9 cellular contexts compared by ENCODE assay signal in the genomic region with DNA sequence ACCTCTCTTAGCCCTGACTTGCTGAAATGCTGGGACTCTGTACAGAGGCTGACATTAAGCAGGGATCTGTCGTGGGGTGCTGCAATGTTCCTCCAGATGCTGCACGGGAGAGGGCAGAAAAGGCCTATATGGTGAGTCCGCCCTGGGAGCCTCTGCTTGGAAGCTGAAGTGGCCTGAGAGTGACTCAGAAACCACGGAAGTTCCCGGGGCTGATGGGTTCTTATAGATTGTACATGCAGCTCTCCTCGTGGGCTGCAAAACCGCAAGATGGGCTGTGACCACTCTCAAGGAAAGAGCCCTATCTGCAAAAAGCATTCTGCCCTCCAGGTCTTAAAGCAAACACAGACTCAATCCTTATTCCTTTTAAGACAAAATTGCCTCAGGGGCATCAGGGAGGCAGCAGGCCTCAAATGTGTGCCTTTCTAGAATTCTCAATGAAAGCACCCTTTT. TPM values are rescaled to one million over a fixed set of nuclear protein-coding genes. Genes with fewer than 3 reads are reported as not detected.
DNase-seq lines count a peak whose midpoint lies in the region; ATAC-seq and TF ChIP-seq lines count a peak whose summit lies in the region.
"Had no signal": no experiment of that assay in that cellular context is flagged by ENCODE, and none has a peak within 500 bp of the region (broad histone marks: within the 10 kb centered on the region; RNA-seq: fewer than 3 reads in every experiment).

No MANE protein-coding gene starts in this region.

- H4K20me1 ChIP-seq in OCI-LY7 (ENCODE audit: insufficient read depth, low read length), result no peaks in the 10 kb centered on the region

- H3K9me2 ChIP-seq in OCI-LY7 (ENCODE audit: insufficient read depth, low read length), result no peaks in the 10 kb centered on the region

- H3K36me3 ChIP-seq in OCI-LY7 (ENCODE audit: insufficient read depth, low read length) (no peaks in the 10 kb centered on the region), psoas muscle (ENCODE audit: insufficient read depth in 1 of 2, low read depth in 1 of 2) (no peaks in the 10 kb centered on the region)

- DNase-seq in A172 (ENCODE audit: low spot score) (peak; percentile 70), SK-MEL-5 (ENCODE audit: low read depth, low spot score) (peak; percentile 35), fibroblast of the aortic adventitia (ENCODE audit: low read depth) (peak; percentile 71), OCI-LY7 (ENCODE audit: low spot score) (no peak), coronary artery (ENCODE audit: low spot score) (no peak), NCI-H2171 (lab: John Stamatoyannopoulos, UW) (no peak), psoas muscle (no peak)

- no peak overlapping the region for H3K27ac ChIP-seq in OCI-LY7 (ENCODE audit: low read depth, low read length, poor library complexity, severe bottlenecking)
- no peak overlapping the region for H3K27ac ChIP-seq in coronary artery
- no peak overlapping the region for H3K27ac ChIP-seq in psoas muscle

- intact Hi-C loops in OCI-LY7 (cut with micrococcal nuclease; ENCODE audit: unreplicated experiment) (no loop called here), psoas muscle (cut with DNase I) (no loop called here)

- H3K9me3 ChIP-seq in OCI-LY7 (ENCODE audit: low read length) (no peaks in the 10 kb centered on the region), psoas muscle (no peaks in the 10 kb centered on the region)

- TF ChIP-seq CTCF in fibroblast of the aortic adventitia (IDR thresholded peaks at IDR 0.05; ENCODE audit: insufficient read depth, low read length) (no peak), OCI-LY7 (conservative IDR thresholded peaks at IDR 0.05; ENCODE audit: low read length) (no peak), coronary artery (IDR thresholded peaks at IDR 0.05) (no peak), psoas muscle (IDR thresholded peaks at IDR 0.05) (no peak)

- H3K4me3 ChIP-seq in fibroblast of the aortic adventitia (ENCODE audit: low read depth, low read length) (no peak overlapping the region), OCI-LY7 (ENCODE audit: low read depth, low read length, poor library complexity, severe bottlenecking) (no peak overlapping the region), coronary artery (no peak overlapping the region), psoas muscle (no peak overlapping the region)

- no peaks in the 10 kb centered on the region for H3K4me1 ChIP-seq in OCI-LY7 (ENCODE audit: insufficient read depth, low read length, poor library complexity, severe bottlenecking)
- peaks cover 3% of the 10 kb centered on the region for H3K4me1 ChIP-seq in psoas muscle

- in situ Hi-C loops in SK-MEL-5 (cut with HindIII; ENCODE audit: low pct_unique_long_range_greater_than_20kb, low sequenced_read_pairs), result no loop called here

- ATAC-seq in GM21360 (IDR thresholded peaks at IDR 0.05; ENCODE audit: unreplicated experiment), result peak; percentile 51
- ATAC-seq in psoas muscle, result no peak

- BruUV-seq in OCI-LY7 (replicated peaks; lab: Mats Ljungman, UMichigan), result no TSS peak

- CTCF ChIA-PET in OCI-LY7 (lab: Charles Lee; ENCODE audit: unreplicated experiment), result interaction anchor here (0.5 kb wide), 1 partner anchor 25 kb away, joined by 3 read pairs; no protein-coding TSS in a partner anchor

- WGBS in psoas muscle, 3 donors, result 76 to 87% (median 81%) methylated on average over 7 of the region's 7 CpGs

- H3K4me2 ChIP-seq in OCI-LY7 (ENCODE audit: low read length), result no peak overlapping the region

- no peak overlapping the region for H2AFZ ChIP-seq in OCI-LY7 (ENCODE audit: low read length)

- peaks cover 0 to 3% (median 0%) of the 10 kb centered on the region in 3 donors for H3K27me3 ChIP-seq in psoas muscle (ENCODE audit: insufficient read depth in 3 of 3, low read length in 2 of 3)

- POLR2A ChIA-PET in OCI-LY7 (lab: Charles Lee), result no interaction called here

- no peaks in the 10 kb centered on the region for H3K79me2 ChIP-seq in OCI-LY7 (ENCODE audit: insufficient read depth, low read depth, low read length)

RNA-seq across cellular contexts. Expression of a gene that starts 5.8 kb away (rescaled TPM):
- 18.4 and 20.5 TPM in 2 replicates for total RNA-seq in A172 (2014; rRNA removed; shearing (Covaris generic))
- total RNA-seq in SK-MEL-5 (2014; rRNA removed; shearing (Covaris generic)), result 30.6 and 37.0 TPM in 2 replicates
- polyA plus RNA-seq in SK-MEL-5 (2015; cell fraction: cytosol; rRNA removed), result 32.0 and 35.0 TPM in 2 replicates
- polyA plus RNA-seq in SK-MEL-5 (2015; cell fraction: nucleus; rRNA removed), result 68.8 and 87.3 TPM in 2 replicates
- total RNA-seq in fibroblast of the aortic adventitia (ENCODE audit: low replicate concordance) (44.3 and 74.3 TPM in 2 replicates), OCI-LY7 (2022) (55.5 and 62.1 TPM in 2 replicates), psoas muscle (10 to 100 TPM; 10.6 to 18.8 (median 16.0) TPM)
- total RNA-seq in OCI-LY7 (2014; rRNA removed; shearing (Covaris generic)), result 38.4 and 41.3 TPM in 2 replicates
- polyA plus RNA-seq in psoas muscle, result 10 to 100 TPM in 1 of 3 donors, 1 to 10 TPM in 2; 5.8 to 14.7 (median 6.4) TPM

RNA-seq across cellular contexts. Expression of a gene that starts 27.6 kb away (rescaled TPM):
- 0.64 and 1.6 TPM in 2 replicates for total RNA-seq in A172 (2014; rRNA removed; shearing (Covaris generic))
- total RNA-seq in SK-MEL-5 (2014; rRNA removed; shearing (Covaris generic)), result 0.29 and 1.1 TPM in 2 replicates
- 6.4 and 7.8 TPM in 2 replicates for polyA plus RNA-seq in SK-MEL-5 (2015; cell fraction: cytosol; rRNA removed)
- polyA plus RNA-seq in SK-MEL-5 (2015; cell fraction: nucleus; rRNA removed), result 3.2 and 3.6 TPM in 2 replicates
- total RNA-seq in fibroblast of the aortic adventitia (ENCODE audit: low replicate concordance) (0.09 and 0.90 TPM in 2 replicates), OCI-LY7 (2022) (2.3 and 4.2 TPM in 2 replicates), psoas muscle (1 to 10 TPM in 1 of 4 donors, under 1 TPM in 3; 0.77 to 1.1 (median 0.84) TPM)
- 0.25 and 0.41 TPM in 2 replicates for total RNA-seq in OCI-LY7 (2014; rRNA removed; shearing (Covaris generic))
- polyA plus RNA-seq in psoas muscle, result under 1 TPM; 0.44 to 0.61 (median 0.49) TPM

RNA-seq across cellular contexts. Expression of a gene that starts 42.3 kb away (rescaled TPM):
- total RNA-seq in A172 (2014; rRNA removed; shearing (Covaris generic)), result not detected in 2 replicates
- not detected in 2 replicates for total RNA-seq in SK-MEL-5 (2014; rRNA removed; shearing (Covaris generic))
- not detected in 2 replicates for polyA plus RNA-seq in SK-MEL-5 (2015; cell fraction: cytosol; rRNA removed)
- polyA plus RNA-seq in SK-MEL-5 (2015; cell fraction: nucleus; rRNA removed), result not detected in 2 replicates
- total RNA-seq in fibroblast of the aortic adventitia (ENCODE audit: low replicate concordance) (not detected in 2 replicates), OCI-LY7 (2022) (1.1 and 1.2 TPM in 2 replicates), psoas muscle (under 1 TPM in 1 of 4 donors, not detected in 3; 0.25 TPM)
- total RNA-seq in OCI-LY7 (2014; rRNA removed; shearing (Covaris generic)), result 0.28 TPM in 1 of 2 replicates, not detected in the other
- polyA plus RNA-seq in psoas muscle, result not detected

RNA-seq across cellular contexts. Expression of a gene that starts 51.8 kb away (rescaled TPM):
- total RNA-seq in A172 (2014; rRNA removed; shearing (Covaris generic)), result not detected in 2 replicates
- total RNA-seq in SK-MEL-5 (2014; rRNA removed; shearing (Covaris generic)), result not detected in 2 replicates
- not detected in 2 replicates for polyA plus RNA-seq in SK-MEL-5 (2015; cell fraction: cytosol; rRNA removed)
- not detected in 2 replicates for polyA plus RNA-seq in SK-MEL-5 (2015; cell fraction: nucleus; rRNA removed)
- not detected in 2 replicates for total RNA-seq in fibroblast of the aortic adventitia (ENCODE audit: low replicate concordance)
- total RNA-seq in OCI-LY7 (2014; rRNA removed; shearing (Covaris generic)), result not detected in 2 replicates
- total RNA-seq in OCI-LY7 (2022), result not detected in 2 replicates
- total RNA-seq in psoas muscle, result not detected
- not detected for polyA plus RNA-seq in psoas muscle
- polyA plus RNA-seq: esophagus had no signal

Comparison
In these comparisons a context has a peak if more than half of its experiments do, and no peak if none do; other contexts are left out.
1. DNase-seq: peak in A172 (single experiment), SK-MEL-5 (single experiment) and fibroblast of the aortic adventitia (single experiment); none in OCI-LY7 (single experiment), coronary artery (single experiment), NCI-H2171 (single experiment) and psoas muscle (0 of 2).